In the genomic region with DNA sequence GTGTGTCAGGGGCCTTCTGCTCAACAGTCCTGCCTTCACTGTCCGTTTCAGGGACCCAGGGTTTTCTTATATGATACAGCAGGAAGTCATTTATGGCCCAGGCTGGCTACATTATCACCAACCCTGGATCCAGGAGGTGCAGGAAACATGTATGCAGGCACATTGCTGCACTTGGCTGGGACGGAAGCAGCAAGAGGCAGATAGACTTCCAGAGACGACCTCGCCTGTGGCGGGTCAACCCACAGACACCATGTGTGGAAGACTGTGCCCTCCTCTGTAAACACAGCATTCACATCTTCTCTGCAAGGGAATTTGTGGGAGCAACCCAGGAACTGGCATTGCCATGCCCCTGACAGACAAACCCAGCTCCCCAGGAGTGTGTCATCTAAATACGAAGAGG, we compare ENCODE assay signal across 29 cellular contexts.
"Had no signal": no experiment of that assay in that cellular context is flagged by ENCODE, and none has a peak within 500 bp of the region (broad histone marks: within the 10 kb centered on the region; RNA-seq: fewer than 3 reads in every experiment).

No MANE protein-coding gene starts in this region.

- H3K27ac ChIP-seq: breast epithelium, lower lobe of right lung, ovary, prostate gland, skin epidermis, upper lobe of right lung had no signal

- DNase-seq: activated CD8-positive, alpha-beta memory T cell treated with anti-CD3 and anti-CD28 coated beads, Interleukin-2, amount 10 ng/mL, durations not matched to agents 7 days and 5 days; activated CD8-positive, alpha-beta T cell treated with anti-CD3 and anti-CD28 coated beads, Interleukin-2, amount 10 ng/mL, durations not matched to agents 7 days and 5 days; activated T-cell treated with anti-CD3 and anti-CD28 coated beads, Interleukin-2, amount 50 U/mL, for 48 hours; effector CD8-positive, alpha-beta T cell; kidney glomerular epithelial cell; lower lobe of right lung; mesendoderm; mucosa of descending colon; nephron progenitor cell; ovary; retina; stimulated activated CD4-positive, alpha-beta T cell treated with anti-CD3 and anti-CD28 coated beads, Interleukin-12 subunit alpha, Interleukin-12 subunit beta, amount 100 ng/mL, for 4 hours; stimulated activated CD4-positive, alpha-beta T cell treated with anti-CD3 and anti-CD28 coated beads, Interleukin-4, amount 100 ng/mL, for 1 hour; stimulated activated naive CD8-positive, alpha-beta T cell treated with anti-CD3 and anti-CD28 coated beads, Interleukin-15, amount 100 ng/mL, for 72 hours; substantia nigra; upper lobe of right lung had no signal

- H3K27ac Mint-ChIP-seq: activated CD8-positive, alpha-beta memory T cell treated with anti-CD3 and anti-CD28 coated beads, Interleukin-2, amount 10 ng/mL, durations not matched to agents 7 days and 5 days; activated CD8-positive, alpha-beta T cell treated with anti-CD3 and anti-CD28 coated beads, Interleukin-2, amount 10 ng/mL, durations not matched to agents 7 days and 5 days; activated naive CD4-positive, alpha-beta T cell treated with anti-CD3 and anti-CD28 coated beads, Interleukin-2, amount 50 U/mL, for 72 hours; activated T-helper 2 cell treated with anti-CD3 and anti-CD28 coated beads, Interferon-gamma antibody, Interleukin-2, Interleukin-4, amounts not matched to agents 10 μg/mL and 5 μg/mL and 100 μg/mL, durations not matched to agents 14 hours and 24 hours and 36 hours; nephron progenitor cell; stimulated activated naive CD8-positive, alpha-beta T cell treated with anti-CD3 and anti-CD28 coated beads, Interleukin-15, amount 100 ng/mL, for 72 hours; WTC11 had no signal

- H3K4me1 Mint-ChIP-seq: activated CD8-positive, alpha-beta memory T cell treated with anti-CD3 and anti-CD28 coated beads, Interleukin-2, amount 10 ng/mL, durations not matched to agents 7 days and 5 days; central memory CD8-positive, alpha-beta T cell had no signal

- H3K9me3 ChIP-seq: prostate gland, upper lobe of right lung had no signal

- ATAC-seq: activated CD8-positive, alpha-beta memory T cell treated with anti-CD3 and anti-CD28 coated beads, Interleukin-2, amount 10 ng/mL, durations not matched to agents 7 days and 5 days; activated CD8-positive, alpha-beta T cell treated with anti-CD3 and anti-CD28 coated beads, Interleukin-2, amount 10 ng/mL, durations not matched to agents 7 days and 5 days; activated naive CD4-positive, alpha-beta T cell treated with anti-CD3 and anti-CD28 coated beads, Interleukin-2, amount 50 U/mL, for 72 hours; left lobe of liver; lower lobe of right lung; mucosa of descending colon; sciatic nerve; stimulated activated naive CD8-positive, alpha-beta T cell treated with anti-CD3 and anti-CD28 coated beads, Interleukin-15, amount 100 ng/mL, for 72 hours; upper lobe of right lung; WTC11 had no signal

- H3K4me3 Mint-ChIP-seq: activated CD8-positive, alpha-beta memory T cell treated with anti-CD3 and anti-CD28 coated beads, Interleukin-2, amount 10 ng/mL, durations not matched to agents 7 days and 5 days; activated CD8-positive, alpha-beta T cell treated with anti-CD3 and anti-CD28 coated beads, Interleukin-2, amount 10 ng/mL, durations not matched to agents 7 days and 5 days; central memory CD8-positive, alpha-beta T cell; dendritic cell treated with granulocyte-macrophage colony-stimulating factor and Interleukin-4, amounts not matched to agents 40 ng/mL and 50 ng/mL, for 4 days; nephron progenitor cell; stimulated activated naive CD8-positive, alpha-beta T cell treated with anti-CD3 and anti-CD28 coated beads, Interleukin-15, amount 100 ng/mL, for 72 hours; WTC11 had no signal

- H3K27me3 ChIP-seq: breast epithelium, ovary, upper lobe of right lung had no signal

- H3K4me3 ChIP-seq: breast epithelium, lower lobe of right lung, mucosa of descending colon, ovary, prostate gland, skin epidermis, upper lobe of right lung had no signal

- H3K4me1 ChIP-seq: breast epithelium, prostate gland, upper lobe of right lung had no signal

- H3K36me3 ChIP-seq: breast epithelium, ovary, prostate gland had no signal

- FAIRE-seq: endometrium, frontal cortex, TTC549 had no signal

- H3K9me3 Mint-ChIP-seq: dendritic cell treated with granulocyte-macrophage colony-stimulating factor and Interleukin-4, amounts not matched to agents 40 ng/mL and 50 ng/mL, for 4 days had no signal

- H3K27me3 Mint-ChIP-seq: activated CD8-positive, alpha-beta memory T cell treated with anti-CD3 and anti-CD28 coated beads, Interleukin-2, amount 10 ng/mL, durations not matched to agents 7 days and 5 days; central memory CD8-positive, alpha-beta T cell; stimulated activated naive CD8-positive, alpha-beta T cell treated with anti-CD3 and anti-CD28 coated beads, Interleukin-15, amount 100 ng/mL, for 72 hours had no signal
